ENCODE assay signal across 2 cellular contexts in the genomic region with DNA sequence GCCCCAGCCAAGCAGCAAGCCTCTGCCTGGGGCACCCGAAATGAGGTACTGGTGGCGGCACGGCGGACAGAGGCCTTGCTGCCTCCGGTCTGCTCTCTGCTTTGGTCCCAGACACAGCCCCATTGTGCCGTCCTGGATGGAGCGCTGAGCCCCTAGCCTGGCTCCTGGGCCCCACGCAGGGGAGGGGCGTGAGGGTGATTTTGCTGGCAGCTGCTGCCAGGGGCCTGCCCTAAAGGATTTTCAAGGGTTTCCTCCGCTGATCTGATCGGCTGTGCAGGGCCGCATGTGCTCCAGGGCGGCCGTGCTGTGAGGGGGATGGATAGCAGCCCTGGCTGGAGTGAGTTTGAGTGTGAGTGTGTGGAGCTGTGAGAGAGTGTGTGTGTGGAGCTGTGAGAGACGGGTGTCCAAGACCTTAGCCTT.
TF ChIP-seq lines count a peak whose summit lies in the region.

No MANE protein-coding gene starts in this region.

TF ChIP-seq in endothelial cell of umbilical vein, 7 proteins besides CTCF, POLR2A, EP300 and RAD21:
- TF ChIP-seq MYC (IDR thresholded peaks at IDR 0.05; ENCODE audit: low read depth, low read length) (no peak), JUN (IDR thresholded peaks at IDR 0.05; ENCODE audit: borderline replicate concordance, insufficient read depth, insufficient read length, low read depth) (no peak), POLR2AphosphoS5 (IDR thresholded peaks at IDR 0.05; ENCODE audit: insufficient read depth, low read depth, low read length) (no peak), GATA2 (IDR thresholded peaks at IDR 0.05; ENCODE audit: insufficient read depth, insufficient read length, low read depth, low read length) (no peak), FOS (IDR thresholded peaks at IDR 0.05; ENCODE audit: borderline replicate concordance, insufficient read depth, low read length) (no peak), EZH2 (IDR thresholded peaks at IDR 0.05; ENCODE audit: borderline replicate concordance, low read depth, low read length, severe bottlenecking) (no peak)
- TF ChIP-seq, protein P1, sequence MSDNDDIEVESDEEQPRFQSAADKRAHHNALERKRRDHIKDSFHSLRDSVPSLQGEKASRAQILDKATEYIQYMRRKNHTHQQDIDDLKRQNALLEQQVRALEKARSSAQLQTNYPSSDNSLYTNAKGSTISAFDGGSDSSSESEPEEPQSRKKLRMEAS (IDR thresholded peaks at IDR 0.05; ENCODE audit: insufficient read depth, insufficient read length) = no peak

TF ChIP-seq in neural cell, 6 proteins besides CTCF, POLR2A, EP300 and RAD21:
- TF ChIP-seq TAF1 (IDR thresholded peaks at IDR 0.05; ENCODE audit: low read depth) = no peak
- no peak for TF ChIP-seq EZH2 (IDR thresholded peaks at IDR 0.05; ENCODE audit: borderline replicate concordance, insufficient read depth, low read length, poor library complexity, severe bottlenecking)
- no peak for TF ChIP-seq POLR2AphosphoS5 (IDR thresholded peaks at IDR 0.05)
- TF ChIP-seq, protein P2, sequence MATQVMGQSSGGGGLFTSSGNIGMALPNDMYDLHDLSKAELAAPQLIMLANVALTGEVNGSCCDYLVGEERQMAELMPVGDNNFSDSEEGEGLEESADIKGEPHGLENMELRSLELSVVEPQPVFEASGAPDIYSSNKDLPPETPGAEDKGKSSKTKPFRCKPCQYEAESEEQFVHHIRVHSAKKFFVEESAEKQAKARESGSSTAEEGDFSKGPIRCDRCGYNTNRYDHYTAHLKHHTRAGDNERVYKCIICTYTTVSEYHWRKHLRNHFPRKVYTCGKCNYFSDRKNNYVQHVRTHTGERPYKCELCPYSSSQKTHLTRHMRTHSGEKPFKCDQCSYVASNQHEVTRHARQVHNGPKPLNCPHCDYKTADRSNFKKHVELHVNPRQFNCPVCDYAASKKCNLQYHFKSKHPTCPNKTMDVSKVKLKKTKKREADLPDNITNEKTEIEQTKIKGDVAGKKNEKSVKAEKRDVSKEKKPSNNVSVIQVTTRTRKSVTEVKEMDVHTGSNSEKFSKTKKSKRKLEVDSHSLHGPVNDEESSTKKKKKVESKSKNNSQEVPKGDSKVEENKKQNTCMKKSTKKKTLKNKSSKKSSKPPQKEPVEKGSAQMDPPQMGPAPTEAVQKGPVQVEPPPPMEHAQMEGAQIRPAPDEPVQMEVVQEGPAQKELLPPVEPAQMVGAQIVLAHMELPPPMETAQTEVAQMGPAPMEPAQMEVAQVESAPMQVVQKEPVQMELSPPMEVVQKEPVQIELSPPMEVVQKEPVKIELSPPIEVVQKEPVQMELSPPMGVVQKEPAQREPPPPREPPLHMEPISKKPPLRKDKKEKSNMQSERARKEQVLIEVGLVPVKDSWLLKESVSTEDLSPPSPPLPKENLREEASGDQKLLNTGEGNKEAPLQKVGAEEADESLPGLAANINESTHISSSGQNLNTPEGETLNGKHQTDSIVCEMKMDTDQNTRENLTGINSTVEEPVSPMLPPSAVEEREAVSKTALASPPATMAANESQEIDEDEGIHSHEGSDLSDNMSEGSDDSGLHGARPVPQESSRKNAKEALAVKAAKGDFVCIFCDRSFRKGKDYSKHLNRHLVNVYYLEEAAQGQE (IDR thresholded peaks at IDR 0.05; ENCODE audit: borderline replicate concordance) = no peak
- no peak for TF ChIP-seq MXI1 (conservative IDR thresholded peaks at IDR 0.05; ENCODE audit: poor library complexity, severe bottlenecking)
- TF ChIP-seq SMC3 (conservative IDR thresholded peaks at IDR 0.05; ENCODE audit: poor library complexity) = no peak
